9 cellular contexts compared by ENCODE assay signal in genomic region chr6:87832025-87832825, GRCh38.
DNase-seq lines count a peak whose midpoint lies in the region; ATAC-seq and TF ChIP-seq lines count a peak whose summit lies in the region.
"Had no signal": no experiment of that assay in that cellular context is flagged by ENCODE, and none has a peak within 500 bp of the region (broad histone marks: within the 10 kb centered on the region; RNA-seq: fewer than 3 reads in every experiment).

No MANE protein-coding gene starts in this region.

- peaks cover 13% of the 10 kb centered on the region for H3K27me3 Mint-ChIP-seq in activated T-cell treated with anti-CD3 and anti-CD28 coated beads, Interleukin-2, amount 50 U/mL, for 72 hours (ENCODE audit: low read depth)
- peaks cover 1 to 5% of the 10 kb centered on the region in 2 donors for H3K27me3 Mint-ChIP-seq in T-cell

- no peaks in the 10 kb centered on the region for H3F3A ChIP-seq in MM.1S (ENCODE audit: insufficient read depth, low read length)

- POLR2A ChIA-PET in T-cell (lab: Charles Lee): interaction anchor here (0.6 kb wide), 2 partner anchors 155 to 424 kb away, joined by 3 to 4 read pairs; no protein-coding TSS in a partner anchor

- H4K20me1 ChIP-seq in MM.1S (ENCODE audit: insufficient read depth, low read length): no peaks in the 10 kb centered on the region
- no peaks in the 10 kb centered on the region for H4K20me1 ChIP-seq in fibroblast of lung (ENCODE audit: control insufficient read depth, extremely low read depth, insufficient read depth, low read length)

- TF ChIP-seq POLR2A in prostate gland (IDR thresholded peaks at IDR 0.05): no peak

- peak overlapping the region; percentile 64 for H3K4me2 ChIP-seq in MM.1S (ENCODE audit: low read depth, low read length)
- peak overlapping the region; percentile 49 for H3K4me2 ChIP-seq in fibroblast of lung (ENCODE audit: extremely low read depth, insufficient read depth, low read length)

- intact Hi-C loops in prostate gland (cut with DNase I): loop anchor here (10.0 kb wide), 1 partner anchor 1033 kb away; no protein-coding TSS in a partner anchor

- H3K9ac ChIP-seq in MM.1S (ENCODE audit: low read length) (peak overlapping the region; percentile 67), fibroblast of lung (ENCODE audit: insufficient read depth, low read length) (no peak overlapping the region)

- H3K79me2 ChIP-seq in MM.1S (ENCODE audit: low read length) (no peaks in the 10 kb centered on the region), fibroblast of lung (ENCODE audit: control insufficient read depth, insufficient read depth, low read length) (no peaks in the 10 kb centered on the region)

- H3K36me3 ChIP-seq in MM.1S (replicated peaks; ENCODE audit: insufficient read depth, low read length) (no peaks in the 10 kb centered on the region), fibroblast of lung (ENCODE audit: control insufficient read depth, insufficient read depth, low read length) (no peaks in the 10 kb centered on the region), prostate gland (no peaks in the 10 kb centered on the region)

- TF ChIP-seq CTCF in MM.1S (IDR thresholded peaks at IDR 0.05; ENCODE audit: low read length): peak; percentile 70
- TF ChIP-seq CTCF in fibroblast of lung (conservative IDR thresholded peaks at IDR 0.05 in 1 of 2, IDR thresholded peaks at IDR 0.05 in 1 of 2; ENCODE audit: low read depth in 1 of 2, low read length in 2 of 2): peak; percentile 30 to 52
- TF ChIP-seq CTCF in prostate gland (IDR thresholded peaks at IDR 0.05): peak in 3 of 4 experiments; percentile 30 to 51 (median 48)

- no peak for DNase-seq in activated T-cell treated with anti-CD3 and anti-CD28 coated beads, Interleukin-2, amount 50 U/mL, for 72 hours
- no peak for DNase-seq in activated T-cell treated with anti-CD3 and anti-CD28 coated beads, Interleukin-2, amount 50 U/mL, for 48 hours
- peak; percentile 56 for DNase-seq in HCEC 1CT
- DNase-seq in MM.1S: peak; percentile 64
- peak in 3 of 34 experiments; percentile 1 to 12 (median 11) for DNase-seq in T-cell
- DNase-seq in fibroblast of lung (ENCODE audit: low read depth in 2 of 2): peak; percentile 32 to 43
- no peak for DNase-seq in prostate gland (ENCODE audit: low spot score)
- DNase-seq in occipital lobe (lab: John Stamatoyannopoulos, UW): no peak

- H3K9me2 ChIP-seq in MM.1S (replicated peaks; ENCODE audit: insufficient read depth, low read length): no peaks in the 10 kb centered on the region

- peaks cover 9% of the 10 kb centered on the region; the same call in 1 of the 2 replicates for H3K4me1 ChIP-seq in MM.1S (ENCODE audit: low read length)
- no peaks in the 10 kb centered on the region for H3K4me1 ChIP-seq in fibroblast of lung (ENCODE audit: control insufficient read depth, extremely low read depth, insufficient read depth, low read length)
- H3K4me1 ChIP-seq in prostate gland (replicated peaks): no peaks in the 10 kb centered on the region

- H3K27ac ChIP-seq in MM.1S (ENCODE audit: low read length) (peak overlapping the region; percentile 27; the same call in 1 of the 2 replicates), fibroblast of lung (ENCODE audit: insufficient read depth, low read length) (no peak overlapping the region), prostate gland (peak overlapping the region in 1 of 2 donors; percentile 38)

- H2AFZ ChIP-seq in MM.1S (ENCODE audit: low read length): peak overlapping the region; percentile 86
- peak overlapping the region; percentile 65 for H2AFZ ChIP-seq in fibroblast of lung (ENCODE audit: low read length)

- peak; percentile 51 to 71 for ATAC-seq in activated T-cell treated with anti-CD3 and anti-CD28 coated beads, Interleukin-2, amount 50 U/mL, for 72 hours (replicated peaks in 1 of 2)
- peak; percentile 59 to 82 (median 74) for ATAC-seq in T-cell (replicated peaks in 1 of 4)

- no peaks in the 10 kb centered on the region for H3K9me3 Mint-ChIP-seq in activated T-cell treated with anti-CD3 and anti-CD28 coated beads, Interleukin-2, amount 50 U/mL, for 72 hours
- H3K9me3 Mint-ChIP-seq in T-cell: no peaks in the 10 kb centered on the region

- CTCF ChIA-PET in T-cell (lab: Charles Lee): interaction anchor here (0.6 to 2.8 kb wide), 19 partner anchors 21 to 1050 kb away, joined by 3 to 18 read pairs (median 3); no protein-coding TSS in a partner anchor

- under 1% methylated on average over 6 of the region's 6 CpGs for WGBS in prostate gland

- no peaks in the 10 kb centered on the region for H3K9me3 ChIP-seq in MM.1S (replicated peaks; ENCODE audit: insufficient read depth, low read length)
- H3K9me3 ChIP-seq in fibroblast of lung (ENCODE audit: control insufficient read depth, insufficient read depth, low read depth, low read length): no peaks in the 10 kb centered on the region
- no peaks in the 10 kb centered on the region for H3K9me3 ChIP-seq in prostate gland

- peaks cover 12% of the 10 kb centered on the region for H3K4me1 Mint-ChIP-seq in activated T-cell treated with anti-CD3 and anti-CD28 coated beads, Interleukin-2, amount 50 U/mL, for 72 hours (ENCODE audit: low read depth)
- peaks cover 11 to 14% (median 11%) of the 10 kb centered on the region in 3 donors for H3K4me1 Mint-ChIP-seq in T-cell

- H3K27me3 ChIP-seq in MM.1S (replicated peaks; ENCODE audit: insufficient read depth, low read length): no peaks in the 10 kb centered on the region
- no peaks in the 10 kb centered on the region for H3K27me3 ChIP-seq in fibroblast of lung (ENCODE audit: control insufficient read depth, insufficient read depth, low read length)
- H3K27me3 ChIP-seq in prostate gland (replicated peaks; ENCODE audit: insufficient read depth): no peaks in the 10 kb centered on the region

- H3K4me3 ChIP-seq in MM.1S (ENCODE audit: low read length) (peak overlapping the region; percentile 59), fibroblast of lung (replicated peaks in 1 of 4; ENCODE audit: control extremely low read depth in 1 of 4, insufficient read depth in 1 of 4, low read depth in 3 of 4, low read length in 4 of 4) (peak overlapping the region; percentile 24 to 75 (median 46)), prostate gland (peak overlapping the region; percentile 15 to 29)
- H3K4me3 ChIP-seq: lung had no signal

- H3K27ac Mint-ChIP-seq in activated T-cell treated with anti-CD3 and anti-CD28 coated beads, Interleukin-2, amount 50 U/mL, for 72 hours: peak overlapping the region; percentile 81
- H3K27ac Mint-ChIP-seq in T-cell: peak overlapping the region; percentile 89 to 93

- H3K4me3 Mint-ChIP-seq in activated T-cell treated with anti-CD3 and anti-CD28 coated beads, Interleukin-2, amount 50 U/mL, for 72 hours: peak overlapping the region; percentile 73 to 89
- peak overlapping the region; percentile 77 to 87 (median 81) for H3K4me3 Mint-ChIP-seq in T-cell

- H3K36me3 Mint-ChIP-seq in activated T-cell treated with anti-CD3 and anti-CD28 coated beads, Interleukin-2, amount 50 U/mL, for 72 hours (ENCODE audit: insufficient read depth in 2 of 2): no peaks in the 10 kb centered on the region
- no peaks in the 10 kb centered on the region for H3K36me3 Mint-ChIP-seq in T-cell

Comparison
In these comparisons a context has a peak if more than half of its experiments do, and no peak if none do; other contexts are left out.
1. DNase-seq: peak in HCEC 1CT (single experiment), MM.1S (single experiment) and fibroblast of lung (2 of 2); none in activated T-cell treated with anti-CD3 and anti-CD28 coated beads, Interleukin-2, amount 50 U/mL, for 72 hours (0 of 2), activated T-cell treated with anti-CD3 and anti-CD28 coated beads, Interleukin-2, amount 50 U/mL, for 48 hours (0 of 2), prostate gland (single experiment) and occipital lobe (single experiment).
2. Peak in every context shown above with its lines, with median percentiles within 50 percentile points of each other: H3K4me3 ChIP-seq and CTCF ChIP-seq.